1 cellular context compared by ENCODE assay signal in the genomic region with DNA sequence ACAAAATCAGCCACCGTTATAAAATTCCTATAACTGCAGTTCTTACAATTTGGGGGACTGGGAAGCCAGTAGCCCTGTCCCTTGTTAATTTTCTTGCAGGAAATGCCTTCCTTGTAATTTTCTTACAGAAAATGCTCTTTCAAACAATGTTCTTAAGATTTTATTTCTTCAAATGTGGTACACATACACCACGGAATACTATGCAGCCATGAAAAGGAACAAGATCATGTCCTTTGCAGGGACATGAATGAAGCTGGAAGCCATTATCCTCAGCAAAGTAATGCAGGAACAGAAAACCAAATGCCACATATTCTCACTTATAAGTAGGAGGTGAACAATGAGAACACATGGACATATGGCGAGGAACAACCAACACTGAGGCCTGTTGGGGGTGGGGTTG. TPM values are rescaled to one million over a fixed set of nuclear protein-coding genes. Genes with fewer than 3 reads are reported as not detected.
"Had no signal": no experiment of that assay in that cellular context is flagged by ENCODE, and none has a peak within 500 bp of the region (broad histone marks: within the 10 kb centered on the region; RNA-seq: fewer than 3 reads in every experiment).

No MANE protein-coding gene starts in this region.

RNA-seq across cellular contexts. Expression of a gene that starts 24.9 kb away (rescaled TPM):
- total RNA-seq: SJSA1 had no signal
